ENCODE assay signal across 20 cellular contexts in genomic region chr17:74822329-74823175, GRCh38. TPM values are rescaled to one million over a fixed set of nuclear protein-coding genes. Genes with fewer than 3 reads are reported as not detected.
DNase-seq lines count a peak whose midpoint lies in the region; ATAC-seq and TF ChIP-seq lines count a peak whose summit lies in the region.
"Had no signal": no experiment of that assay in that cellular context is flagged by ENCODE, and none has a peak within 500 bp of the region (broad histone marks: within the 10 kb centered on the region; RNA-seq: fewer than 3 reads in every experiment).

No MANE protein-coding gene starts in this region.

- H3K27me3 Mint-ChIP-seq in activated CD8-positive, alpha-beta T cell treated with anti-CD3 and anti-CD28 coated beads, Interleukin-2, amount 10 ng/mL, durations not matched to agents 7 days and 5 days (ENCODE audit: low read depth), result no peaks in the 10 kb centered on the region
- H3K27me3 Mint-ChIP-seq: stimulated activated memory B cell treated with anti-CD40 and anti-IgM and Interleukin-4, amounts not matched to agents 10 μg/mL and 1 μg/mL and 100 μg/mL, for 72 hours had no signal

- H3K4me1 ChIP-seq in right atrium auricular region, result peaks cover 0 to 17% of the 10 kb centered on the region in 2 donors
- H3K4me1 ChIP-seq: right lobe of liver, SJCRH30 had no signal

- H3K9me3 ChIP-seq in right atrium auricular region, result no peaks in the 10 kb centered on the region
- H3K9me3 ChIP-seq: right lobe of liver, SJCRH30 had no signal

- POLR2A ChIA-PET in activated CD8-positive, alpha-beta T cell treated with anti-CD3 and anti-CD28 coated beads, Interleukin-2, amount 10 ng/mL, durations not matched to agents 7 days and 5 days (lab: Charles Lee), result no interaction called here

- DNase-seq in NCI-H446 treated with DMSO at 0.1 percent for 48 hours (lab: John Stamatoyannopoulos, UW) (peak; percentile 65), right atrium auricular region (ENCODE audit: low spot score) (no peak), retina (peak; percentile 78), GM03348 (ENCODE audit: low spot score) (no peak)
- DNase-seq in activated CD8-positive, alpha-beta T cell treated with anti-CD3 and anti-CD28 coated beads, Interleukin-2, amount 10 ng/mL, durations not matched to agents 7 days and 5 days, result no peak
- DNase-seq: activated CD4-positive, alpha-beta T cell treated with anti-CD3 and anti-CD28 coated beads, Interleukin-2, amount 50 U/mL, for 48 hours; activated naive CD4-positive, alpha-beta T cell treated with Interleukin-2 at 50 U/mL for 16 hours; activated T-cell treated with anti-CD3 and anti-CD28 coated beads for 4 hours; EL; left colon; NCI-H1105 treated with DMSO at 0.1 percent for 48 hours; NCI-H2107; NCI-H748 treated with DMSO at 0.1 percent for 48 hours; right lobe of liver; trophoblast cell had no signal

- H3K27ac Mint-ChIP-seq in activated CD8-positive, alpha-beta T cell treated with anti-CD3 and anti-CD28 coated beads, Interleukin-2, amount 10 ng/mL, durations not matched to agents 7 days and 5 days, result no peak overlapping the region
- H3K27ac Mint-ChIP-seq: stimulated activated memory B cell treated with anti-CD40 and anti-IgM and Interleukin-4, amounts not matched to agents 10 μg/mL and 1 μg/mL and 100 μg/mL, for 72 hours had no signal

- no peak overlapping the region for H3K4me3 Mint-ChIP-seq in activated CD8-positive, alpha-beta T cell treated with anti-CD3 and anti-CD28 coated beads, Interleukin-2, amount 10 ng/mL, durations not matched to agents 7 days and 5 days
- H3K4me3 Mint-ChIP-seq: stimulated activated memory B cell treated with anti-CD40 and anti-IgM and Interleukin-4, amounts not matched to agents 10 μg/mL and 1 μg/mL and 100 μg/mL, for 72 hours had no signal

- CTCF ChIA-PET in activated CD8-positive, alpha-beta T cell treated with anti-CD3 and anti-CD28 coated beads, Interleukin-2, amount 10 ng/mL, durations not matched to agents 7 days and 5 days (lab: Charles Lee), result no interaction called here

- no peak overlapping the region for H3K4me3 ChIP-seq in right atrium auricular region
- H3K4me3 ChIP-seq: right lobe of liver, SJCRH30 had no signal

- no peak for ATAC-seq in activated CD4-positive, CD25-positive, alpha-beta regulatory T cell treated with anti-CD3 and anti-CD28 coated beads, Interleukin-2, amount 50 U/mL, for 24 hours
- ATAC-seq in HG02759 (IDR thresholded peaks at IDR 0.05; ENCODE audit: unreplicated experiment), result no peak
- no peak for ATAC-seq in activated CD8-positive, alpha-beta T cell treated with anti-CD3 and anti-CD28 coated beads, Interleukin-2, amount 10 ng/mL, durations not matched to agents 7 days and 5 days
- ATAC-seq: left colon; stimulated activated memory B cell treated with anti-CD40 and anti-IgM and Interleukin-4, amounts not matched to agents 10 μg/mL and 1 μg/mL and 100 μg/mL, for 72 hours had no signal

- peaks cover 6% of the 10 kb centered on the region for H3K36me3 Mint-ChIP-seq in activated CD8-positive, alpha-beta T cell treated with anti-CD3 and anti-CD28 coated beads, Interleukin-2, amount 10 ng/mL, durations not matched to agents 7 days and 5 days (ENCODE audit: low read depth)

- no peaks in the 10 kb centered on the region for H3K36me3 ChIP-seq in right atrium auricular region
- H3K36me3 ChIP-seq: right lobe of liver, SJCRH30 had no signal

- H3K9me3 Mint-ChIP-seq in activated CD8-positive, alpha-beta T cell treated with anti-CD3 and anti-CD28 coated beads, Interleukin-2, amount 10 ng/mL, durations not matched to agents 7 days and 5 days (ENCODE audit: insufficient read depth), result no peaks in the 10 kb centered on the region
- H3K9me3 Mint-ChIP-seq: stimulated activated memory B cell treated with anti-CD40 and anti-IgM and Interleukin-4, amounts not matched to agents 10 μg/mL and 1 μg/mL and 100 μg/mL, for 72 hours had no signal

- no peaks in the 10 kb centered on the region for H3K27me3 ChIP-seq in right atrium auricular region
- H3K27me3 ChIP-seq: right lobe of liver, SJCRH30 had no signal

- no peaks in the 10 kb centered on the region for H3K4me1 Mint-ChIP-seq in activated CD8-positive, alpha-beta T cell treated with anti-CD3 and anti-CD28 coated beads, Interleukin-2, amount 10 ng/mL, durations not matched to agents 7 days and 5 days (ENCODE audit: low read depth)
- H3K4me1 Mint-ChIP-seq: stimulated activated memory B cell treated with anti-CD40 and anti-IgM and Interleukin-4, amounts not matched to agents 10 μg/mL and 1 μg/mL and 100 μg/mL, for 72 hours had no signal

- H3K27ac ChIP-seq in cingulate gyrus (ENCODE audit: low read depth, low read length), result peak overlapping the region; percentile 89
- H3K27ac ChIP-seq in right atrium auricular region, result peak overlapping the region; percentile 24 to 26
- H3K27ac ChIP-seq: right lobe of liver, SJCRH30 had no signal

- TF ChIP-seq CTCF in right atrium auricular region (IDR thresholded peaks at IDR 0.05), result no peak

RNA-seq across cellular contexts. Expression of gene GRIN2C, which starts 37.1 kb away (rescaled TPM):
- total RNA-seq in right atrium auricular region, result 10 to 100 TPM; 27.6 to 34.4 TPM
- under 1 TPM; 0.18 to 0.21 TPM for total RNA-seq in activated CD8-positive, alpha-beta T cell treated with anti-CD3 and anti-CD28 coated beads, Interleukin-2, amount 10 ng/mL, durations not matched to agents 7 days and 5 days
- total RNA-seq: SJCRH30 had no signal

RNA-seq across cellular contexts. Expression of gene NAT9, which starts 46.4 kb away (rescaled TPM):
- total RNA-seq in right atrium auricular region, result 10 to 100 TPM; 16.2 to 18.7 TPM
- total RNA-seq in activated CD8-positive, alpha-beta T cell treated with anti-CD3 and anti-CD28 coated beads, Interleukin-2, amount 10 ng/mL, durations not matched to agents 7 days and 5 days, result 10 to 100 TPM; 28.3 to 30.7 TPM

RNA-seq across cellular contexts. Expression of gene FDXR, which starts 50.2 kb away (rescaled TPM):
- total RNA-seq in right atrium auricular region, result 1 to 10 TPM; 4.1 to 7.9 TPM
- total RNA-seq in activated CD8-positive, alpha-beta T cell treated with anti-CD3 and anti-CD28 coated beads, Interleukin-2, amount 10 ng/mL, durations not matched to agents 7 days and 5 days, result 10 to 100 TPM; 29.5 to 35.5 TPM

Comparison
In these comparisons a context has a peak if more than half of its experiments do, and no peak if none do; other contexts are left out.
1. DNase-seq: peak in NCI-H446 treated with DMSO at 0.1 percent for 48 hours (single experiment) and retina (single experiment); none in right atrium auricular region (single experiment), activated CD8-positive, alpha-beta T cell treated with anti-CD3 and anti-CD28 coated beads, Interleukin-2, amount 10 ng/mL, durations not matched to agents 7 days and 5 days (single experiment) and GM03348 (single experiment).
2. RNA of gene GRIN2C, which starts 37.1 kb away (total RNA-seq): 27.6 to 34.4 TPM in right atrium auricular region; 0.18 to 0.21 TPM in activated CD8-positive, alpha-beta T cell treated with anti-CD3 and anti-CD28 coated beads, Interleukin-2, amount 10 ng/mL, durations not matched to agents 7 days and 5 days; every median in the first group is over 10 times any median in the second.